Comparison of ENCODE assay signal across 14 cellular contexts in the genomic region with DNA sequence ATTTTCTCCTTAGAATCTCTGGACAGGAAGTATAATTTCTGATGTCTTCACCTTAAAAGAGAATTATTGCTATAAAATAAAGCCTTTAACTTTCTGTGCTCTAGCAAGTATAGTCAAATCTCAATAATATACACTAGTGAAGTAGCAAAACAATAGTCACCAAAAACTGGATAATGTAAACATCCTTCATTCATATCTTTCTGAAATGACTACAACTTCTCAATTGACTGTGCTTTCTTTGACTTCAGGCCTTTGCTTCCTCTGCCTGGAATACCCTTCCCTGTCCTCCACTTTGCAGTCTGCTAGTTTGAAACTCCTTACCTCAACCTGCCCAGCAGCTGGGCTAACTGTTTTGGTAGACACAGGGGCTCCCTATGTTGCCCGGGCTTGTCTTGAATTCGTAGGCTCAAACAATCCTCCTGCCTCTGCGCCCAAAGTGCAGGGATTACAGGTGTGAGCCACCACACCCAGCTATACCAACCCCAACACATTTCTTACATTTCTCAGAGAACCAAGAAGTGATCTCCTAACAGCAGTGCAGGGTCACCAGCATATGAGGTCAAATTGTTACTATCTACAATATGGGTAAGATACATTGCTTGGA. TPM values are rescaled to one million over a fixed set of nuclear protein-coding genes. Genes with fewer than 3 reads are reported as not detected.
DNase-seq lines count a peak whose midpoint lies in the region; ATAC-seq and TF ChIP-seq lines count a peak whose summit lies in the region.
"Had no signal": no experiment of that assay in that cellular context is flagged by ENCODE, and none has a peak within 500 bp of the region (broad histone marks: within the 10 kb centered on the region; RNA-seq: fewer than 3 reads in every experiment).

No MANE protein-coding gene starts in this region.

- H3K9me3 ChIP-seq in transverse colon = no peaks in the 10 kb centered on the region
- H3K9me3 ChIP-seq: gastroesophageal sphincter had no signal

- peaks cover 90% of the 10 kb centered on the region for H3K36me3 Mint-ChIP-seq in activated T-cell treated with anti-CD3 and anti-CD28 coated beads, Interleukin-2, amount 50 U/mL, for 24 hours (ENCODE audit: low read depth)
- H3K36me3 Mint-ChIP-seq in activated T-helper 1 cell treated with anti-CD3 and anti-CD28 coated beads, Interleukin-12 subunit alpha, Interleukin-12 subunit beta, Interleukin-2, Interleukin-4 antibody, amounts not matched to agents 30 ng/mL and 10 ng/mL and 1 ng/mL, durations not matched to agents 14 hours and 24 hours and 36 hours (ENCODE audit: low read depth) = peaks cover 49% of the 10 kb centered on the region

- 87% methylated on average over 3 of the region's 3 CpGs; no CpG with 5 or more reads in 1 of the 2 donors for WGBS in transverse colon (ENCODE audit: low coverage in 1 of 2), 2 donors

- H3K27ac Mint-ChIP-seq in activated T-cell treated with anti-CD3 and anti-CD28 coated beads, Interleukin-2, amount 50 U/mL, for 24 hours = peak overlapping the region; percentile 80
- peak overlapping the region; percentile 76 for H3K27ac Mint-ChIP-seq in activated T-helper 1 cell treated with anti-CD3 and anti-CD28 coated beads, Interleukin-12 subunit alpha, Interleukin-12 subunit beta, Interleukin-2, Interleukin-4 antibody, amounts not matched to agents 30 ng/mL and 10 ng/mL and 1 ng/mL, durations not matched to agents 14 hours and 24 hours and 36 hours

- no peaks in the 10 kb centered on the region for H3K9me3 Mint-ChIP-seq in activated T-cell treated with anti-CD3 and anti-CD28 coated beads, Interleukin-2, amount 50 U/mL, for 24 hours
- no peaks in the 10 kb centered on the region for H3K9me3 Mint-ChIP-seq in activated T-helper 1 cell treated with anti-CD3 and anti-CD28 coated beads, Interleukin-12 subunit alpha, Interleukin-12 subunit beta, Interleukin-2, Interleukin-4 antibody, amounts not matched to agents 30 ng/mL and 10 ng/mL and 1 ng/mL, durations not matched to agents 14 hours and 24 hours and 36 hours

- TF ChIP-seq EP300 in transverse colon (IDR thresholded peaks at IDR 0.05; ENCODE audit: low read depth) = no peak

- intact Hi-C loops in activated T-helper 1 cell treated with anti-CD3 and anti-CD28 coated beads, Interleukin-12 subunit alpha, Interleukin-12 subunit beta, Interleukin-2, Interleukin-4 antibody, amounts not matched to agents 30 ng/mL and 10 ng/mL and 1 ng/mL, durations not matched to agents 14 hours and 24 hours and 36 hours (cut with micrococcal nuclease) = loop anchor here (10.0 kb wide), 1 partner anchor 436 kb away; a partner anchor contains a TSS
- intact Hi-C loops in left colon (cut with DNase I, micrococcal nuclease) = no loop called here
- intact Hi-C loops in transverse colon (cut with DNase I; ENCODE audit: low total_unique reads) = no loop called here

- no peak for DNase-seq in activated T-cell treated with anti-CD3 and anti-CD28 coated beads, Interleukin-2, amount 50 U/mL, for 24 hours
- no peak for DNase-seq in activated T-cell treated with anti-CD3 and anti-CD28 coated beads for 4 hours
- DNase-seq in activated T-helper 1 cell treated with anti-CD3 and anti-CD28 coated beads, Interleukin-12 subunit alpha, Interleukin-12 subunit beta, Interleukin-2, Interleukin-4 antibody, amounts not matched to agents 30 ng/mL and 10 ng/mL and 1 ng/mL, durations not matched to agents 14 hours and 24 hours and 36 hours (ENCODE audit: low spot score) = no peak
- no peak for DNase-seq in left colon
- DNase-seq in transverse colon = no peak
- DNase-seq in caudate nucleus (lab: John Stamatoyannopoulos, UW) = no peak
- DNase-seq in activated gamma-delta T cell treated with Interleukin-2 at 50 U/mL for 16 hours = no peak
- DNase-seq in glomerular visceral epithelial cell (ENCODE audit: extremely low spot score) = no peak
- DNase-seq: amniotic stem cell; DMS53; PC-9; stimulated activated CD4-positive, alpha-beta T cell treated with anti-CD3 and anti-CD28 coated beads, Interleukin-15, amount 100 ng/mL, for 24 hours had no signal

- no peak overlapping the region for H3K4me3 ChIP-seq in transverse colon
- H3K4me3 ChIP-seq: gastroesophageal sphincter, PC-9 had no signal

- H3K36me3 ChIP-seq in transverse colon = peaks cover 0 to 20% (median 2%) of the 10 kb centered on the region in 4 donors

- H3K27me3 ChIP-seq in transverse colon = no peaks in the 10 kb centered on the region
- H3K27me3 ChIP-seq: gastroesophageal sphincter had no signal

- peaks cover 20 to 46% (median 23%) of the 10 kb centered on the region in 4 donors for H3K4me1 ChIP-seq in transverse colon

- peak overlapping the region; percentile 20 to 98 (median 47) for H3K27ac ChIP-seq in transverse colon
- no peak overlapping the region for H3K27ac ChIP-seq in caudate nucleus (ENCODE audit: low read depth, low read length)
- H3K27ac ChIP-seq: HL-60, PC-9 had no signal

- in situ Hi-C loops in transverse colon (cut with MboI; ENCODE audit: low pct_ligation_motif_present in 1 of 4, low pct_unique_long_range_greater_than_20kb in 1 of 4, low sequenced_read_pairs in 3 of 4) = loop anchor here in 1 of 4 donors (10.0 kb wide), 1 partner anchor 54 kb away; no protein-coding TSS in a partner anchor

- no peak for TF ChIP-seq POLR2A in transverse colon (IDR thresholded peaks at IDR 0.05)

- H3K4me1 Mint-ChIP-seq in activated T-cell treated with anti-CD3 and anti-CD28 coated beads, Interleukin-2, amount 50 U/mL, for 24 hours (ENCODE audit: low read depth) = peaks cover 59% of the 10 kb centered on the region
- H3K4me1 Mint-ChIP-seq in activated T-helper 1 cell treated with anti-CD3 and anti-CD28 coated beads, Interleukin-12 subunit alpha, Interleukin-12 subunit beta, Interleukin-2, Interleukin-4 antibody, amounts not matched to agents 30 ng/mL and 10 ng/mL and 1 ng/mL, durations not matched to agents 14 hours and 24 hours and 36 hours (ENCODE audit: low read depth) = peaks cover 69% of the 10 kb centered on the region

- no peaks in the 10 kb centered on the region for H3K27me3 Mint-ChIP-seq in activated T-cell treated with anti-CD3 and anti-CD28 coated beads, Interleukin-2, amount 50 U/mL, for 24 hours
- H3K27me3 Mint-ChIP-seq in activated T-helper 1 cell treated with anti-CD3 and anti-CD28 coated beads, Interleukin-12 subunit alpha, Interleukin-12 subunit beta, Interleukin-2, Interleukin-4 antibody, amounts not matched to agents 30 ng/mL and 10 ng/mL and 1 ng/mL, durations not matched to agents 14 hours and 24 hours and 36 hours (ENCODE audit: insufficient read depth) = no peaks in the 10 kb centered on the region

- H3K4me3 Mint-ChIP-seq in activated T-cell treated with anti-CD3 and anti-CD28 coated beads, Interleukin-2, amount 50 U/mL, for 24 hours = no peak overlapping the region
- no peak overlapping the region for H3K4me3 Mint-ChIP-seq in activated T-helper 1 cell treated with anti-CD3 and anti-CD28 coated beads, Interleukin-12 subunit alpha, Interleukin-12 subunit beta, Interleukin-2, Interleukin-4 antibody, amounts not matched to agents 30 ng/mL and 10 ng/mL and 1 ng/mL, durations not matched to agents 14 hours and 24 hours and 36 hours

- no peak for TF ChIP-seq CTCF in transverse colon (IDR thresholded peaks at IDR 0.05)

- ATAC-seq in left colon = peak; percentile 46
- ATAC-seq: gastroesophageal sphincter had no signal

RNA-seq across cellular contexts. Expression of a gene that starts 6.6 kb away (rescaled TPM):
- 426 and 427 TPM in 2 replicates for total RNA-seq in activated T-helper 1 cell treated with anti-CD3 and anti-CD28 coated beads, Interleukin-12 subunit alpha, Interleukin-12 subunit beta, Interleukin-2, Interleukin-4 antibody, amounts not matched to agents 30 ng/mL and 10 ng/mL and 1 ng/mL, durations not matched to agents 14 hours and 24 hours and 36 hours
- total RNA-seq in left colon = 100 to 1,000 TPM; 263 to 293 TPM
- 100 to 1,000 TPM; 103 to 189 (median 149) TPM for total RNA-seq in transverse colon
